Comparison of ENCODE assay signal across 20 cellular contexts in genomic region chr14:63909984-63910383, GRCh38.
"Had no signal": no experiment of that assay in that cellular context is flagged by ENCODE, and none has a peak within 500 bp of the region (broad histone marks: within the 10 kb centered on the region; RNA-seq: fewer than 3 reads in every experiment).

No MANE protein-coding gene starts in this region.

- H3K9me3 Mint-ChIP-seq: activated naive CD4-positive, alpha-beta T cell treated with anti-CD3 and anti-CD28 coated beads, Interleukin-2, amount 50 U/mL, for 72 hours; central memory CD8-positive, alpha-beta T cell; memory B cell; naive thymus-derived CD4-positive, alpha-beta T cell; stimulated activated naive B cell treated with anti-CD40 and anti-IgM and Interleukin-4, amounts not matched to agents 10 μg/mL and 1 μg/mL and 100 μg/mL, for 72 hours had no signal

- ATAC-seq: body of pancreas; left ventricle myocardium superior; mucosa of descending colon; naive thymus-derived CD4-positive, alpha-beta T cell; stimulated activated naive B cell treated with anti-CD40 and anti-IgM and Interleukin-4, amounts not matched to agents 10 μg/mL and 1 μg/mL and 100 μg/mL, for 72 hours had no signal

- H3K36me3 Mint-ChIP-seq: stimulated activated naive B cell treated with anti-CD40 and anti-IgM and Interleukin-4, amounts not matched to agents 10 μg/mL and 1 μg/mL and 100 μg/mL, for 72 hours had no signal

- H3K9ac ChIP-seq: parathyroid adenoma had no signal

- DNase-seq: activated CD4-positive, alpha-beta T cell treated with anti-CD3 and anti-CD28 coated beads, Interleukin-2, amount 50 U/mL, for 1 hour; activated CD4-positive, CD25-positive, alpha-beta regulatory T cell; activated effector memory CD4-positive, alpha-beta T cell treated with Interleukin-2 at 50 U/mL for 16 hours; amygdala; body of pancreas; cortex of kidney; effector memory CD4-positive, alpha-beta T cell; kidney; left ventricle myocardium superior; mucosa of descending colon; naive thymus-derived CD4-positive, alpha-beta T cell; stimulated activated CD4-positive, alpha-beta T cell treated with anti-CD3 and anti-CD28 coated beads, Interleukin-2, amount 100 ng/mL, for 48 hours; stimulated activated naive B cell treated with anti-CD40 and anti-IgM and Interleukin-4, amounts not matched to agents 10 μg/mL and 1 μg/mL and 100 μg/mL, for 72 hours; thyroid gland had no signal

- H2AFZ ChIP-seq: hepatocyte, parathyroid adenoma had no signal

- H3K9me3 ChIP-seq: body of pancreas, mucosa of descending colon, thyroid gland had no signal

- H3K4me2 ChIP-seq: hepatocyte had no signal

- H3K27ac ChIP-seq: body of pancreas, hepatocyte, parathyroid adenoma had no signal

- H3K79me2 ChIP-seq: parathyroid adenoma had no signal

- H3K4me1 ChIP-seq: parathyroid adenoma had no signal

- H3K27me3 Mint-ChIP-seq: central memory CD8-positive, alpha-beta T cell; memory B cell; naive thymus-derived CD4-positive, alpha-beta T cell; stimulated activated naive B cell treated with anti-CD40 and anti-IgM and Interleukin-4, amounts not matched to agents 10 μg/mL and 1 μg/mL and 100 μg/mL, for 72 hours had no signal

- H3K4me3 ChIP-seq: body of pancreas, hepatocyte, mucosa of descending colon, thyroid gland had no signal

- H3K4me3 Mint-ChIP-seq: central memory CD8-positive, alpha-beta T cell; memory B cell; stimulated activated naive B cell treated with anti-CD40 and anti-IgM and Interleukin-4, amounts not matched to agents 10 μg/mL and 1 μg/mL and 100 μg/mL, for 72 hours; T-helper 2 cell treated with Interferon-gamma antibody and Interleukin-4, amounts not matched to agents 5 μg/mL and 100 μg/mL, for 36 hours had no signal

- H3K27ac Mint-ChIP-seq: memory B cell; stimulated activated naive B cell treated with anti-CD40 and anti-IgM and Interleukin-4, amounts not matched to agents 10 μg/mL and 1 μg/mL and 100 μg/mL, for 72 hours; T-helper 2 cell treated with Interferon-gamma antibody and Interleukin-4, amounts not matched to agents 5 μg/mL and 100 μg/mL, for 36 hours had no signal

- H3K36me3 ChIP-seq: thyroid gland had no signal

- H3K27me3 ChIP-seq: body of pancreas, hepatocyte, thyroid gland had no signal
